Comparison of ENCODE assay signal across 1 cellular context in the genomic region with DNA sequence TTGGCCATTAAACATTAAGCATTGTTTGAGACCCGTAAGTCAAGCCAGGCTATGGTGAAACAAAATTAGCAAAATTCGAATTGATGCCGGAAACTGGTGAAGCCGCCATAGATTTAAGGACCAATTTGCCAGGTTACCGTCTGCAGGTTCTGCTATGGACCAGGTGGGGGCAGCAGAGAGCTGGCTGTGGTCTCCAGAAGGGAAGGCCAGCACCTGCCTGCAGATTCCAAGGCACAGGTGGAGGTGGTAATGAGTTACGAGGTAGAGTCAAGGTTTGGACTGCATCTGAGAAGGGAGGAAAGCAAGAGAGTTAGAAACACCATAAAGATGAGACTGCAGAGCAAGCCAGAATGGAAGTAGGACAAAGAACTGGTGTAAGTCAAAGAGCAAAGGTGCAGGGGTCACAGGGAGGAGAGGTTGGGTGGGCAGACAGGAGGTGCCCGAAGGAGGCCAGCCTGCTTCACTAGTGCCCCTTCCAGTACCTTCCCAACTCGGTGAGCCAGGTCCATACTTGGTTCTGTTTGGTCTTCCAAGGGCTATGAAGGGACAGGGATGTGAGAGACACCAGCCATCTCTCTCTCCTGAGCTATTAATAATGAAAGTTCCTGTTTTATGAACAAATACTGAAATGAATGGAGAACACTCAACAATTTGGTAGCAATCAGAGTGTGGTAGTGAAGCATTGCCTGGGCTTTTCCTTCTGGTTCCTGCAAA.
TF ChIP-seq lines count a peak whose summit lies in the region.

No MANE protein-coding gene starts in this region.

TF ChIP-seq in HepG2, 621 proteins besides CTCF, POLR2A, EP300 and RAD21 (continued from another document and continues in another):
- TF ChIP-seq, protein P1, sequence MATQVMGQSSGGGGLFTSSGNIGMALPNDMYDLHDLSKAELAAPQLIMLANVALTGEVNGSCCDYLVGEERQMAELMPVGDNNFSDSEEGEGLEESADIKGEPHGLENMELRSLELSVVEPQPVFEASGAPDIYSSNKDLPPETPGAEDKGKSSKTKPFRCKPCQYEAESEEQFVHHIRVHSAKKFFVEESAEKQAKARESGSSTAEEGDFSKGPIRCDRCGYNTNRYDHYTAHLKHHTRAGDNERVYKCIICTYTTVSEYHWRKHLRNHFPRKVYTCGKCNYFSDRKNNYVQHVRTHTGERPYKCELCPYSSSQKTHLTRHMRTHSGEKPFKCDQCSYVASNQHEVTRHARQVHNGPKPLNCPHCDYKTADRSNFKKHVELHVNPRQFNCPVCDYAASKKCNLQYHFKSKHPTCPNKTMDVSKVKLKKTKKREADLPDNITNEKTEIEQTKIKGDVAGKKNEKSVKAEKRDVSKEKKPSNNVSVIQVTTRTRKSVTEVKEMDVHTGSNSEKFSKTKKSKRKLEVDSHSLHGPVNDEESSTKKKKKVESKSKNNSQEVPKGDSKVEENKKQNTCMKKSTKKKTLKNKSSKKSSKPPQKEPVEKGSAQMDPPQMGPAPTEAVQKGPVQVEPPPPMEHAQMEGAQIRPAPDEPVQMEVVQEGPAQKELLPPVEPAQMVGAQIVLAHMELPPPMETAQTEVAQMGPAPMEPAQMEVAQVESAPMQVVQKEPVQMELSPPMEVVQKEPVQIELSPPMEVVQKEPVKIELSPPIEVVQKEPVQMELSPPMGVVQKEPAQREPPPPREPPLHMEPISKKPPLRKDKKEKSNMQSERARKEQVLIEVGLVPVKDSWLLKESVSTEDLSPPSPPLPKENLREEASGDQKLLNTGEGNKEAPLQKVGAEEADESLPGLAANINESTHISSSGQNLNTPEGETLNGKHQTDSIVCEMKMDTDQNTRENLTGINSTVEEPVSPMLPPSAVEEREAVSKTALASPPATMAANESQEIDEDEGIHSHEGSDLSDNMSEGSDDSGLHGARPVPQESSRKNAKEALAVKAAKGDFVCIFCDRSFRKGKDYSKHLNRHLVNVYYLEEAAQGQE (IDR thresholded peaks at IDR 0.05; ENCODE audit: borderline replicate concordance in 1 of 2, low read depth in 1 of 2, low read length in 2 of 2), result no peak
- no peak for TF ChIP-seq ZNF333 (CRISPR knock-in tag; IDR thresholded peaks at IDR 0.05; ENCODE audit: borderline replicate concordance)
- no peak for TF ChIP-seq ZNF672 (CRISPR knock-in tag; IDR thresholded peaks at IDR 0.05)
- no peak for TF ChIP-seq ZNF781 (CRISPR knock-in tag; IDR thresholded peaks at IDR 0.05; ENCODE audit: borderline replicate concordance, not compliant biosample characterization)
- TF ChIP-seq ZSCAN21 (CRISPR knock-in tag; IDR thresholded peaks at IDR 0.05; ENCODE audit: borderline replicate concordance), result no peak
- TF ChIP-seq ZNF143 (CRISPR knock-in tag; IDR thresholded peaks at IDR 0.05), result no peak
- TF ChIP-seq, protein P2, sequence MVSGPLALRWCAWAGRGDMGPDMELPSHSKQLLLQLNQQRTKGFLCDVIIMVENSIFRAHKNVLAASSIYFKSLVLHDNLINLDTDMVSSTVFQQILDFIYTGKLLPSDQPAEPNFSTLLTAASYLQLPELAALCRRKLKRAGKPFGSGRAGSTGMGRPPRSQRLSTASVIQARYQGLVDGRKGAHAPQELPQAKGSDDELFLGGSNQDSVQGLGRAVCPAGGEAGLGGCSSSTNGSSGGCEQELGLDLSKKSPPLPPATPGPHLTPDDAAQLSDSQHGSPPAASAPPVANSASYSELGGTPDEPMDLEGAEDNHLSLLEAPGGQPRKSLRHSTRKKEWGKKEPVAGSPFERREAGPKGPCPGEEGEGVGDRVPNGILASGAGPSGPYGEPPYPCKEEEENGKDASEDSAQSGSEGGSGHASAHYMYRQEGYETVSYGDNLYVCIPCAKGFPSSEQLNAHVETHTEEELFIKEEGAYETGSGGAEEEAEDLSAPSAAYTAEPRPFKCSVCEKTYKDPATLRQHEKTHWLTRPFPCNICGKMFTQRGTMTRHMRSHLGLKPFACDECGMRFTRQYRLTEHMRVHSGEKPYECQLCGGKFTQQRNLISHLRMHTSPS (CRISPR knock-in tag; IDR thresholded peaks at IDR 0.05; ENCODE audit: low read depth), result no peak
- TF ChIP-seq, protein P3, sequence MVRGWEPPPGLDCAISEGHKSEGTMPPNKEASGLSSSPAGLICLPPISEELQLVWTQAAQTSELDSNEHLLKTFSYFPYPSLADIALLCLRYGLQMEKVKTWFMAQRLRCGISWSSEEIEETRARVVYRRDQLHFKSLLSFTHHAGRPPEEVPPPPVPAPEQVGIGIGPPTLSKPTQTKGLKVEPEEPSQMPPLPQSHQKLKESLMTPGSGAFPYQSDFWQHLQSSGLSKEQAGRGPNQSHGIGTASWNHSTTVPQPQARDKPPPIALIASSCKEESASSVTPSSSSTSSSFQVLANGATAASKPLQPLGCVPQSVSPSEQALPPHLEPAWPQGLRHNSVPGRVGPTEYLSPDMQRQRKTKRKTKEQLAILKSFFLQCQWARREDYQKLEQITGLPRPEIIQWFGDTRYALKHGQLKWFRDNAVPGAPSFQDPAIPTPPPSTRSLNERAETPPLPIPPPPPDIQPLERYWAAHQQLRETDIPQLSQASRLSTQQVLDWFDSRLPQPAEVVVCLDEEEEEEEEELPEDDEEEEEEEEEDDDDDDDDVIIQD (CRISPR knock-in tag; IDR thresholded peaks at IDR 0.05; ENCODE audit: low read depth), result 0 out of 2 replicates have a peak, but pooled peaks have one; percentile 52
- peak; percentile 94 for TF ChIP-seq STAG1 (CRISPR knock-in tag; IDR thresholded peaks at IDR 0.05)
- peak; percentile 62; the same call in 1 of the 2 replicates for TF ChIP-seq ZNF605 (CRISPR knock-in tag; IDR thresholded peaks at IDR 0.05)
- TF ChIP-seq ADNP (CRISPR knock-in tag; IDR thresholded peaks at IDR 0.05), result no peak
- TF ChIP-seq TEAD3 (CRISPR knock-in tag; optimal IDR thresholded peaks at IDR 0.05; ENCODE audit: borderline replicate concordance), result peak; percentile 79
- TF ChIP-seq, protein P4, sequence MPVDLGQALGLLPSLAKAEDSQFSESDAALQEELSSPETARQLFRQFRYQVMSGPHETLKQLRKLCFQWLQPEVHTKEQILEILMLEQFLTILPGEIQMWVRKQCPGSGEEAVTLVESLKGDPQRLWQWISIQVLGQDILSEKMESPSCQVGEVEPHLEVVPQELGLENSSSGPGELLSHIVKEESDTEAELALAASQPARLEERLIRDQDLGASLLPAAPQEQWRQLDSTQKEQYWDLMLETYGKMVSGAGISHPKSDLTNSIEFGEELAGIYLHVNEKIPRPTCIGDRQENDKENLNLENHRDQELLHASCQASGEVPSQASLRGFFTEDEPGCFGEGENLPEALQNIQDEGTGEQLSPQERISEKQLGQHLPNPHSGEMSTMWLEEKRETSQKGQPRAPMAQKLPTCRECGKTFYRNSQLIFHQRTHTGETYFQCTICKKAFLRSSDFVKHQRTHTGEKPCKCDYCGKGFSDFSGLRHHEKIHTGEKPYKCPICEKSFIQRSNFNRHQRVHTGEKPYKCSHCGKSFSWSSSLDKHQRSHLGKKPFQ (CRISPR knock-in tag; IDR thresholded peaks at IDR 0.05; ENCODE audit: insufficient replicate concordance), result no peak
- no peak for TF ChIP-seq REL (CRISPR knock-in tag; conservative IDR thresholded peaks at IDR 0.05)
- no peak for TF ChIP-seq PBX3 (CRISPR knock-in tag; IDR thresholded peaks at IDR 0.05; ENCODE audit: borderline replicate concordance)
- no peak for TF ChIP-seq NFKB2 (CRISPR knock-in tag; IDR thresholded peaks at IDR 0.05; ENCODE audit: borderline replicate concordance)
- TF ChIP-seq U2AF1 (optimal IDR thresholded peaks at IDR 0.05; ENCODE audit: low read depth, low read length), result no peak
- peak; percentile 71 for TF ChIP-seq ZMYM4 (CRISPR knock-in tag; IDR thresholded peaks at IDR 0.05)
- no peak for TF ChIP-seq KDM5A (IDR thresholded peaks at IDR 0.05; ENCODE audit: borderline replicate concordance, low read length)
- TF ChIP-seq ZBTB38 (CRISPR knock-in tag; IDR thresholded peaks at IDR 0.05), result 0 out of 2 replicates have a peak, but pooled peaks have one; percentile 45
- TF ChIP-seq, protein P5, sequence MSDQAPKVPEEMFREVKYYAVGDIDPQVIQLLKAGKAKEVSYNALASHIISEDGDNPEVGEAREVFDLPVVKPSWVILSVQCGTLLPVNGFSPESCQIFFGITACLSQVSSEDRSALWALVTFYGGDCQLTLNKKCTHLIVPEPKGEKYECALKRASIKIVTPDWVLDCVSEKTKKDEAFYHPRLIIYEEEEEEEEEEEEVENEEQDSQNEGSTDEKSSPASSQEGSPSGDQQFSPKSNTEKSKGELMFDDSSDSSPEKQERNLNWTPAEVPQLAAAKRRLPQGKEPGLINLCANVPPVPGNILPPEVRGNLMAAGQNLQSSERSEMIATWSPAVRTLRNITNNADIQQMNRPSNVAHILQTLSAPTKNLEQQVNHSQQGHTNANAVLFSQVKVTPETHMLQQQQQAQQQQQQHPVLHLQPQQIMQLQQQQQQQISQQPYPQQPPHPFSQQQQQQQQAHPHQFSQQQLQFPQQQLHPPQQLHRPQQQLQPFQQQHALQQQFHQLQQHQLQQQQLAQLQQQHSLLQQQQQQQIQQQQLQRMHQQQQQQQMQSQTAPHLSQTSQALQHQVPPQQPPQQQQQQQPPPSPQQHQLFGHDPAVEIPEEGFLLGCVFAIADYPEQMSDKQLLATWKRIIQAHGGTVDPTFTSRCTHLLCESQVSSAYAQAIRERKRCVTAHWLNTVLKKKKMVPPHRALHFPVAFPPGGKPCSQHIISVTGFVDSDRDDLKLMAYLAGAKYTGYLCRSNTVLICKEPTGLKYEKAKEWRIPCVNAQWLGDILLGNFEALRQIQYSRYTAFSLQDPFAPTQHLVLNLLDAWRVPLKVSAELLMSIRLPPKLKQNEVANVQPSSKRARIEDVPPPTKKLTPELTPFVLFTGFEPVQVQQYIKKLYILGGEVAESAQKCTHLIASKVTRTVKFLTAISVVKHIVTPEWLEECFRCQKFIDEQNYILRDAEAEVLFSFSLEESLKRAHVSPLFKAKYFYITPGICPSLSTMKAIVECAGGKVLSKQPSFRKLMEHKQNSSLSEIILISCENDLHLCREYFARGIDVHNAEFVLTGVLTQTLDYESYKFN (CRISPR knock-in tag; conservative IDR thresholded peaks at IDR 0.05), result 0 out of 2 replicates have a peak, but pooled peaks have one; percentile 48
- TF ChIP-seq, protein P6, sequence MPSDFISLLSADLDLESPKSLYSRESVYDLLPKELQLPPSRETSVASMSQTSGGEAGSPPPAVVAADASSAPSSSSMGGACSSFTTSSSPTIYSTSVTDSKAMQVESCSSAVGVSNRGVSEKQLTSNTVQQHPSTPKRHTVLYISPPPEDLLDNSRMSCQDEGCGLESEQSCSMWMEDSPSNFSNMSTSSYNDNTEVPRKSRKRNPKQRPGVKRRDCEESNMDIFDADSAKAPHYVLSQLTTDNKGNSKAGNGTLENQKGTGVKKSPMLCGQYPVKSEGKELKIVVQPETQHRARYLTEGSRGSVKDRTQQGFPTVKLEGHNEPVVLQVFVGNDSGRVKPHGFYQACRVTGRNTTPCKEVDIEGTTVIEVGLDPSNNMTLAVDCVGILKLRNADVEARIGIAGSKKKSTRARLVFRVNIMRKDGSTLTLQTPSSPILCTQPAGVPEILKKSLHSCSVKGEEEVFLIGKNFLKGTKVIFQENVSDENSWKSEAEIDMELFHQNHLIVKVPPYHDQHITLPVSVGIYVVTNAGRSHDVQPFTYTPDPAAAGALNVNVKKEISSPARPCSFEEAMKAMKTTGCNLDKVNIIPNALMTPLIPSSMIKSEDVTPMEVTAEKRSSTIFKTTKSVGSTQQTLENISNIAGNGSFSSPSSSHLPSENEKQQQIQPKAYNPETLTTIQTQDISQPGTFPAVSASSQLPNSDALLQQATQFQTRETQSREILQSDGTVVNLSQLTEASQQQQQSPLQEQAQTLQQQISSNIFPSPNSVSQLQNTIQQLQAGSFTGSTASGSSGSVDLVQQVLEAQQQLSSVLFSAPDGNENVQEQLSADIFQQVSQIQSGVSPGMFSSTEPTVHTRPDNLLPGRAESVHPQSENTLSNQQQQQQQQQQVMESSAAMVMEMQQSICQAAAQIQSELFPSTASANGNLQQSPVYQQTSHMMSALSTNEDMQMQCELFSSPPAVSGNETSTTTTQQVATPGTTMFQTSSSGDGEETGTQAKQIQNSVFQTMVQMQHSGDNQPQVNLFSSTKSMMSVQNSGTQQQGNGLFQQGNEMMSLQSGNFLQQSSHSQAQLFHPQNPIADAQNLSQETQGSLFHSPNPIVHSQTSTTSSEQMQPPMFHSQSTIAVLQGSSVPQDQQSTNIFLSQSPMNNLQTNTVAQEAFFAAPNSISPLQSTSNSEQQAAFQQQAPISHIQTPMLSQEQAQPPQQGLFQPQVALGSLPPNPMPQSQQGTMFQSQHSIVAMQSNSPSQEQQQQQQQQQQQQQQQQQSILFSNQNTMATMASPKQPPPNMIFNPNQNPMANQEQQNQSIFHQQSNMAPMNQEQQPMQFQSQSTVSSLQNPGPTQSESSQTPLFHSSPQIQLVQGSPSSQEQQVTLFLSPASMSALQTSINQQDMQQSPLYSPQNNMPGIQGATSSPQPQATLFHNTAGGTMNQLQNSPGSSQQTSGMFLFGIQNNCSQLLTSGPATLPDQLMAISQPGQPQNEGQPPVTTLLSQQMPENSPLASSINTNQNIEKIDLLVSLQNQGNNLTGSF (CRISPR knock-in tag; IDR thresholded peaks at IDR 0.05), result no peak
- TF ChIP-seq GFI1 (CRISPR knock-in tag; IDR thresholded peaks at IDR 0.05; ENCODE audit: borderline replicate concordance), result no peak
- no peak for TF ChIP-seq KDM4B (CRISPR knock-in tag; IDR thresholded peaks at IDR 0.05)
- TF ChIP-seq CBX2 (IDR thresholded peaks at IDR 0.05; ENCODE audit: low read depth, low read length), result no peak
- 0 out of 2 replicates have a peak, but pooled peaks have one; percentile 34 for TF ChIP-seq CBX2 (CRISPR knock-in tag; IDR thresholded peaks at IDR 0.05; ENCODE audit: low read depth)
- no peak for TF ChIP-seq SRF (IDR thresholded peaks at IDR 0.05; ENCODE audit: low read depth, low read length)
